Comparison of ENCODE assay signal across 22 cellular contexts in genomic region chr20:42612262-42612661, GRCh38.
DNase-seq lines count a peak whose midpoint lies in the region; ATAC-seq, FAIRE-seq and TF ChIP-seq lines count a peak whose summit lies in the region.
"Had no signal": no experiment of that assay in that cellular context is flagged by ENCODE, and none has a peak within 500 bp of the region (broad histone marks: within the 10 kb centered on the region; RNA-seq: fewer than 3 reads in every experiment).

No MANE protein-coding gene starts in this region.

- FAIRE-seq in HepG2 (lab: Jason Lieb, UNC): no peak
- FAIRE-seq: A549, D721Med, G401.6, GM12891 had no signal

- H3K4me3 Mint-ChIP-seq in glutamatergic neuron (ENCODE audit: unreplicated experiment): peak overlapping the region; percentile 12
- H3K4me3 Mint-ChIP-seq: B cell; CD4-positive, alpha-beta T cell; CD8-positive, alpha-beta T cell had no signal

- in situ Hi-C loops in HepG2 (cut with HindIII; ENCODE audit: extremely low pct_ligation_motif_present, low pct_unique_long_range_greater_than_20kb): no loop called here

- H3K27me3 Mint-ChIP-seq in glutamatergic neuron (ENCODE audit: unreplicated experiment): peaks cover 3% of the 10 kb centered on the region
- H3K27me3 Mint-ChIP-seq: B cell; CD4-positive, alpha-beta T cell had no signal

- no peaks in the 10 kb centered on the region for H3K9me3 Mint-ChIP-seq in glutamatergic neuron (ENCODE audit: unreplicated experiment)

- no peak for ATAC-seq in HepG2
- ATAC-seq in right lobe of liver: no peak
- no peak for ATAC-seq in GM18511 (IDR thresholded peaks at IDR 0.05; ENCODE audit: unreplicated experiment)
- ATAC-seq in HG03139 (IDR thresholded peaks at IDR 0.05; ENCODE audit: unreplicated experiment): no peak
- ATAC-seq: A549; CD8-positive, alpha-beta T cell had no signal

- H3K9me3 ChIP-seq in HepG2 (ENCODE audit: low read length) (peaks cover 36% of the 10 kb centered on the region), right lobe of liver (no peaks in the 10 kb centered on the region)
- H3K9me3 ChIP-seq: A549, Caco-2 had no signal

- peaks cover 5% of the 10 kb centered on the region for H3K36me3 Mint-ChIP-seq in glutamatergic neuron (ENCODE audit: unreplicated experiment)
- H3K36me3 Mint-ChIP-seq: CD8-positive, alpha-beta T cell had no signal

- no peak overlapping the region for H2AFZ ChIP-seq in HepG2 (ENCODE audit: low read length)

- H3K9ac ChIP-seq in HepG2 (ENCODE audit: insufficient read depth, low read depth, low read length): no peak overlapping the region
- H3K9ac ChIP-seq: BLaER1 treated with 17β-estradiol and CSF1 and Interleukin-3, amounts not matched to agents 10 nM and 100 nM had no signal

- intact Hi-C loops in HepG2 (cut with micrococcal nuclease; ENCODE audit: unreplicated experiment) (no loop called here), right lobe of liver (cut with DNase I) (no loop called here)

- WGBS in HepG2 (ENCODE audit: low lambda C conversion rate): 2% methylated on average over 2 of the region's 2 CpGs
- 32% methylated on average over 2 of the region's 2 CpGs for WGBS in right lobe of liver (ENCODE audit: insufficient coverage, low coverage, low lambda C conversion rate, missing lambda C conversion rate)

- no peak for TF ChIP-seq CTCF in HepG2 (CRISPR knock-in tag; IDR thresholded peaks at IDR 0.05)
- no peak for TF ChIP-seq CTCF in right lobe of liver (IDR thresholded peaks at IDR 0.05)
- no peak for TF ChIP-seq CTCF in glutamatergic neuron (IDR thresholded peaks at IDR 0.05; ENCODE audit: partially characterized antibody, unreplicated experiment)

- no peaks in the 10 kb centered on the region for H4K20me1 ChIP-seq in HepG2 (ENCODE audit: insufficient read depth, low read length)
- H4K20me1 ChIP-seq: BLaER1 treated with 17β-estradiol and CSF1 and Interleukin-3, amounts not matched to agents 10 nM and 100 nM had no signal

- H3K4me2 ChIP-seq in HepG2 (ENCODE audit: low read depth, low read length): no peak overlapping the region
- H3K4me2 ChIP-seq: A549; BLaER1 treated with 17β-estradiol and CSF1 and Interleukin-3, amounts not matched to agents 10 nM and 100 nM had no signal

- TF ChIP-seq EP300 in HepG2 (IDR thresholded peaks at IDR 0.05; ENCODE audit: low read depth in 2 of 2, low read length in 2 of 2) (no peak), HepG2 (CRISPR knock-in tag; IDR thresholded peaks at IDR 0.05; ENCODE audit: borderline replicate concordance) (no peak)

- DNase-seq in DMS 273 (lab: John Stamatoyannopoulos, UW; ENCODE audit: unreplicated experiment): peak; percentile 49
- DNase-seq in DMS 273 treated with DMSO at 0.1 percent for 48 hours (lab: John Stamatoyannopoulos, UW): no peak
- DNase-seq in HepG2 (ENCODE audit: low spot score): no peak
- no peak for DNase-seq in right lobe of liver
- no peak for DNase-seq in glutamatergic neuron
- DNase-seq: AML-193; Caco-2; Calu3; CD4-positive, alpha-beta T cell; CD8-positive, alpha-beta T cell; DMS79 treated with DMSO at 0.1 percent for 48 hours; GF-D8 had no signal

- POLR2A ChIA-PET in HepG2 (lab: Yijun Ruan, JAX): no interaction called here

- H3K79me2 ChIP-seq in HepG2 (ENCODE audit: insufficient read depth, low read length): no peaks in the 10 kb centered on the region

- H3K27me3 ChIP-seq in HepG2 (ENCODE audit: control insufficient read depth in 1 of 2, insufficient read depth in 2 of 2, low read length in 2 of 2) (no peaks in the 10 kb centered on the region), right lobe of liver (no peaks in the 10 kb centered on the region)
- H3K27me3 ChIP-seq: BLaER1 treated with 17β-estradiol and CSF1 and Interleukin-3, amounts not matched to agents 10 nM and 100 nM had no signal

- peak overlapping the region; percentile 68 for H3K27ac Mint-ChIP-seq in glutamatergic neuron (ENCODE audit: unreplicated experiment)
- H3K27ac Mint-ChIP-seq: B cell; CD4-positive, alpha-beta T cell; CD8-positive, alpha-beta T cell had no signal

- no peak for TF ChIP-seq RAD21 in HepG2 (CRISPR knock-in tag; IDR thresholded peaks at IDR 0.05)

- H3K27ac ChIP-seq in HepG2 (ENCODE audit: extremely low read length, insufficient read depth, low read length) (no peak overlapping the region), right lobe of liver (no peak overlapping the region)
- H3K27ac ChIP-seq: 22Rv1; A549; BLaER1 treated with 17β-estradiol and CSF1 and Interleukin-3, amounts not matched to agents 10 nM and 100 nM; C4-2B had no signal

- no peak overlapping the region for H3K4me3 ChIP-seq in HepG2 (replicated peaks in 1 of 3; ENCODE audit: insufficient read depth in 1 of 3, low read depth in 2 of 3, low read length in 3 of 3)
- no peak overlapping the region for H3K4me3 ChIP-seq in right lobe of liver
- H3K4me3 ChIP-seq: A549; BLaER1 treated with 17β-estradiol and CSF1 and Interleukin-3, amounts not matched to agents 10 nM and 100 nM had no signal

- BruUV-seq in HepG2 (replicated peaks; lab: Mats Ljungman, UMichigan): no TSS peak

- H3K4me1 ChIP-seq in HepG2 (ENCODE audit: insufficient read depth, low read length) (no peaks in the 10 kb centered on the region), right lobe of liver (no peaks in the 10 kb centered on the region)
- H3K4me1 ChIP-seq: A549; BLaER1 treated with 17β-estradiol and CSF1 and Interleukin-3, amounts not matched to agents 10 nM and 100 nM; Caco-2 had no signal

- CTCF ChIA-PET in HepG2 (lab: Yijun Ruan, JAX; ENCODE audit: low intra/inter-chr PET ratio, low total read pairs): no interaction called here

- TF ChIP-seq POLR2A in HepG2 (IDR thresholded peaks at IDR 0.05; ENCODE audit: insufficient read depth in 1 of 2, low read depth in 2 of 2, low read length in 2 of 2): no peak
- no peak for TF ChIP-seq POLR2A in right lobe of liver (IDR thresholded peaks at IDR 0.05)

- peaks cover 11% of the 10 kb centered on the region for H3K4me1 Mint-ChIP-seq in glutamatergic neuron (ENCODE audit: low read depth, unreplicated experiment)
- H3K4me1 Mint-ChIP-seq: B cell had no signal

- no peaks in the 10 kb centered on the region for H3K36me3 ChIP-seq in HepG2 (replicated peaks in 1 of 2; ENCODE audit: control insufficient read depth in 1 of 2, insufficient read depth in 2 of 2, low read length in 2 of 2)
- H3K36me3 ChIP-seq in right lobe of liver: no peaks in the 10 kb centered on the region
- H3K36me3 ChIP-seq: BLaER1 treated with 17β-estradiol and CSF1 and Interleukin-3, amounts not matched to agents 10 nM and 100 nM had no signal

TF ChIP-seq in HepG2, 621 proteins besides CTCF, POLR2A, EP300 and RAD21:
- TF ChIP-seq IRX3 (CRISPR knock-in tag; IDR thresholded peaks at IDR 0.05; ENCODE audit: borderline replicate concordance, low read depth) (no peak), CREB1 (IDR thresholded peaks at IDR 0.05) (peak; percentile 84), CREB1 (CRISPR knock-in tag; IDR thresholded peaks at IDR 0.05) (no peak)
